15 cellular contexts compared by ENCODE assay signal in genomic region chr4:39435875-39436563, GRCh38. TPM values are rescaled to one million over a fixed set of nuclear protein-coding genes. Genes with fewer than 3 reads are reported as not detected.
DNase-seq lines count a peak whose midpoint lies in the region; ATAC-seq, FAIRE-seq and TF ChIP-seq lines count a peak whose summit lies in the region.
"Had no signal": no experiment of that assay in that cellular context is flagged by ENCODE, and none has a peak within 500 bp of the region (broad histone marks: within the 10 kb centered on the region; RNA-seq: fewer than 3 reads in every experiment).

No MANE protein-coding gene starts in this region.

- H3K79me2 ChIP-seq in GM12878 (ENCODE audit: control insufficient read depth, insufficient read depth, low read length) = no peaks in the 10 kb centered on the region

- POLR2A ChIA-PET in IMR-90 (lab: Charles Lee; ENCODE audit: unreplicated experiment) = no interaction called here
- POLR2A ChIA-PET in GM12878 (lab: Charles Lee) = no interaction called here

- H2AK5ac ChIP-seq in IMR-90 (ENCODE audit: low read depth, low read length) = no peak overlapping the region

- H3K4me1 ChIP-seq in IMR-90 (ENCODE audit: control insufficient read depth, insufficient read depth, low read length) = peaks cover 2% of the 10 kb centered on the region; the same call in 1 of the 2 replicates
- no peaks in the 10 kb centered on the region for H3K4me1 ChIP-seq in GM12878 (ENCODE audit: control insufficient read depth, insufficient read depth, low read length)
- H3K4me1 ChIP-seq in liver (ENCODE audit: control insufficient read depth in 4 of 4, insufficient read depth in 4 of 4, low read length in 3 of 4) = peaks cover 2 to 41% (median 19%) of the 10 kb centered on the region in 4 donors
- H3K4me1 ChIP-seq: BLaER1 had no signal

- no peak for TF ChIP-seq EP300 in GM12878 (IDR thresholded peaks at IDR 0.05; ENCODE audit: borderline replicate concordance in 1 of 2, control insufficient read depth in 1 of 2, low read depth in 2 of 2, low read length in 2 of 2)

- H3K36me3 Mint-ChIP-seq in stimulated activated naive B cell treated with anti-CD40 and anti-IgM and Interleukin-4, amounts not matched to agents 10 μg/mL and 1 μg/mL and 100 μg/mL, for 72 hours = no peaks in the 10 kb centered on the region

- H3K4me2 ChIP-seq in IMR-90 (ENCODE audit: low read depth, low read length) (no peak overlapping the region), GM12878 (ENCODE audit: control insufficient read depth, insufficient read depth) (no peak overlapping the region)
- H3K4me2 ChIP-seq: BLaER1 had no signal

- SMC1A ChIA-PET in GM12878 (lab: Charles Lee; ENCODE audit: uncharacterized antibody, unreplicated experiment) = interaction anchor here (1.3 kb wide), 1 partner anchor 533 kb away, joined by 4 read pairs; no protein-coding TSS in a partner anchor

- in situ Hi-C loops in IMR-90 (cut with MboI; ENCODE audit: low sequenced_read_pairs) (no loop called here), GM12878 (cut with MboI) (loop anchor here (25.0 kb wide), 1 partner anchor 524 kb away; no protein-coding TSS in a partner anchor)

- CTCF ChIA-PET in IMR-90 (lab: Yijun Ruan, JAX) (interaction anchor here (1.0 kb wide), 2 partner anchors 18 to 342 kb away, joined by 3 to 4 read pairs; no protein-coding TSS in a partner anchor), GM12878 (lab: Yijun Ruan, JAX) (interaction anchor here (0.6 to 2.3 kb wide), 3 partner anchors 9 to 534 kb away, joined by 3 to 10 read pairs (median 7); no protein-coding TSS in a partner anchor)

- H3K27me3 ChIP-seq in IMR-90 (ENCODE audit: control insufficient read depth, insufficient read depth, low read length) = peaks cover 15% of the 10 kb centered on the region
- H3K27me3 ChIP-seq in GM12878 (replicated peaks in 1 of 2; ENCODE audit: control insufficient read depth in 2 of 2, insufficient read depth in 2 of 2, low read length in 1 of 2) = no peaks in the 10 kb centered on the region
- no peaks in the 10 kb centered on the region for H3K27me3 ChIP-seq in liver (ENCODE audit: control insufficient read depth in 4 of 4, insufficient read depth in 4 of 4, low read length in 3 of 4)
- H3K27me3 ChIP-seq: BLaER1 had no signal

- no peaks in the 10 kb centered on the region for H3K4me1 Mint-ChIP-seq in stimulated activated naive B cell treated with anti-CD40 and anti-IgM and Interleukin-4, amounts not matched to agents 10 μg/mL and 1 μg/mL and 100 μg/mL, for 72 hours

- DNase-seq in IMR-90 (no peak), GM12878 (ENCODE audit: low read depth, low spot score) (no peak)
- no peak for DNase-seq in stimulated activated naive B cell treated with anti-CD40 and anti-IgM and Interleukin-4, amounts not matched to agents 10 μg/mL and 1 μg/mL and 100 μg/mL, for 72 hours
- DNase-seq: activated CD4-positive, alpha-beta T cell treated with anti-CD3 and anti-CD28 coated beads, Interleukin-2, amount 50 U/mL, for 1 hour; KG1; stimulated activated CD4-positive, alpha-beta T cell treated with anti-CD3 and anti-CD28 coated beads, Interleukin-4, amount 100 ng/mL, for 4 hours; stimulated activated naive CD8-positive, alpha-beta T cell treated with anti-CD3 and anti-CD28 coated beads, Interleukin-15, Interleukin-2, amounts not matched to agents 100 U/mL and 50 U/mL, for 24 hours had no signal

- no peaks in the 10 kb centered on the region for H3K79me1 ChIP-seq in IMR-90 (ENCODE audit: low read depth in 1 of 2, low read length in 2 of 2)

- H2BK15ac ChIP-seq in IMR-90 (ENCODE audit: low read depth, low read length) = no peak overlapping the region

- H3K18ac ChIP-seq in IMR-90 (ENCODE audit: low read depth, low read length) = no peak overlapping the region

- H3K27ac Mint-ChIP-seq in stimulated activated naive B cell treated with anti-CD40 and anti-IgM and Interleukin-4, amounts not matched to agents 10 μg/mL and 1 μg/mL and 100 μg/mL, for 72 hours = no peak overlapping the region
- H3K27ac Mint-ChIP-seq: activated T-helper 2 cell treated with anti-CD3 and anti-CD28 coated beads, Interferon-gamma antibody, Interleukin-2, Interleukin-4, amounts not matched to agents 10 μg/mL and 5 μg/mL and 100 μg/mL, durations not matched to agents 14 hours and 24 hours and 36 hours had no signal

- H3K23ac ChIP-seq in IMR-90 (ENCODE audit: low read depth, low read length) = no peak overlapping the region

- H2BK5ac ChIP-seq in IMR-90 (ENCODE audit: low read depth, low read length, poor library complexity, severe bottlenecking) = no peak overlapping the region

- peak; percentile 13 for FAIRE-seq in GM12878 (lab: Jason Lieb, UNC)

- RAD21 ChIA-PET in GM12878 (lab: Charles Lee; ENCODE audit: unreplicated experiment) = no interaction called here

- H3K4me3 Mint-ChIP-seq in stimulated activated naive B cell treated with anti-CD40 and anti-IgM and Interleukin-4, amounts not matched to agents 10 μg/mL and 1 μg/mL and 100 μg/mL, for 72 hours = no peak overlapping the region

- no peak overlapping the region for H3K56ac ChIP-seq in IMR-90 (ENCODE audit: extremely low read depth, insufficient read depth, low read length)

- H3K36me3 ChIP-seq in IMR-90 (ENCODE audit: control insufficient read depth, insufficient read depth, low read length) = no peaks in the 10 kb centered on the region
- no peaks in the 10 kb centered on the region for H3K36me3 ChIP-seq in GM12878 (ENCODE audit: control insufficient read depth in 2 of 2, insufficient read depth in 2 of 2, low read length in 1 of 2)
- peaks cover 0 to 5% (median 2%) of the 10 kb centered on the region in 4 donors for H3K36me3 ChIP-seq in liver (ENCODE audit: control insufficient read depth in 4 of 4, insufficient read depth in 3 of 4, low read depth in 1 of 4, low read length in 3 of 4)
- H3K36me3 ChIP-seq: BLaER1 had no signal

- H3K14ac ChIP-seq in IMR-90 (replicated peaks; ENCODE audit: low read depth, low read length) = no peak overlapping the region

- H4K5ac ChIP-seq in IMR-90 (ENCODE audit: low read depth, low read length) = no peak overlapping the region

- no peaks in the 10 kb centered on the region for H3K27me3 Mint-ChIP-seq in stimulated activated naive B cell treated with anti-CD40 and anti-IgM and Interleukin-4, amounts not matched to agents 10 μg/mL and 1 μg/mL and 100 μg/mL, for 72 hours

- no peak overlapping the region for H4K91ac ChIP-seq in IMR-90 (ENCODE audit: insufficient read depth, low read depth, low read length)

- TF ChIP-seq CTCF in C4-2B (conservative IDR thresholded peaks at IDR 0.05) (peak; percentile 37), IMR-90 (conservative IDR thresholded peaks at IDR 0.05; ENCODE audit: low read depth, low read length) (0 out of 2 replicates have a peak, but pooled peaks have one; percentile 5), GM12878 (IDR thresholded peaks at IDR 0.05 in 2 of 3, conservative IDR thresholded peaks at IDR 0.05 in 1 of 3; ENCODE audit: control insufficient read depth in 2 of 3, extremely low read depth in 1 of 3, insufficient read depth in 1 of 3, low read depth in 3 of 3, low read length in 3 of 3) (peak; percentile 10 to 26 (median 21); a peak in 3 of 6 replicates), liver (IDR thresholded peaks at IDR 0.05; ENCODE audit: low read depth, low read length, missing input control) (peak; percentile 15)

- dilution Hi-C loops in IMR-90 (cut with HindIII; ENCODE audit: low sequenced_read_pairs, unreplicated experiment) = no loop called here

- TF ChIP-seq POLR2A in IMR-90 (IDR thresholded peaks at IDR 0.05; ENCODE audit: low read depth, low read length) (no peak), GM12878 (IDR thresholded peaks at IDR 0.05; ENCODE audit: low read depth, low read length) (no peak)

- BruUV-seq in IMR-90 (replicated peaks; lab: Mats Ljungman, UMichigan) (no TSS peak), GM12878 (replicated peaks; lab: Mats Ljungman, UMichigan) (no TSS peak)

- no peaks in the 10 kb centered on the region for H3K9me3 Mint-ChIP-seq in stimulated activated naive B cell treated with anti-CD40 and anti-IgM and Interleukin-4, amounts not matched to agents 10 μg/mL and 1 μg/mL and 100 μg/mL, for 72 hours
- H3K9me3 Mint-ChIP-seq: activated T-helper 2 cell treated with anti-CD3 and anti-CD28 coated beads, Interferon-gamma antibody, Interleukin-2, Interleukin-4, amounts not matched to agents 10 μg/mL and 5 μg/mL and 100 μg/mL, durations not matched to agents 14 hours and 24 hours and 36 hours had no signal

- ATAC-seq in IMR-90 (ENCODE audit: low read depth) (peak; percentile 32; the same call in 1 of the 2 replicates), GM12878 (no peak), HG03520 (IDR thresholded peaks at IDR 0.05; ENCODE audit: unreplicated experiment) (no peak), GM21786 (IDR thresholded peaks at IDR 0.05; ENCODE audit: unreplicated experiment) (no peak), GM21529 (IDR thresholded peaks at IDR 0.05; ENCODE audit: unreplicated experiment) (no peak)
- ATAC-seq in stimulated activated naive B cell treated with anti-CD40 and anti-IgM and Interleukin-4, amounts not matched to agents 10 μg/mL and 1 μg/mL and 100 μg/mL, for 72 hours (replicated peaks) = no peak
- ATAC-seq: stimulated activated naive CD8-positive, alpha-beta T cell treated with anti-CD3 and anti-CD28 coated beads, Interleukin-15, Interleukin-2, amounts not matched to agents 100 U/mL and 50 U/mL, for 24 hours had no signal

- H2BK20ac ChIP-seq in IMR-90 (ENCODE audit: low read depth, low read length) = no peak overlapping the region

- no peaks in the 10 kb centered on the region for H3K9me3 ChIP-seq in IMR-90 (ENCODE audit: control insufficient read depth, insufficient read depth, low read length)
- H3K9me3 ChIP-seq in GM12878 (replicated peaks; ENCODE audit: control insufficient read depth, insufficient read depth, low read length) = no peaks in the 10 kb centered on the region
- H3K9me3 ChIP-seq in liver (ENCODE audit: control insufficient read depth in 4 of 4, low read length in 3 of 4) = no peaks in the 10 kb centered on the region
- H3K9me3 ChIP-seq: BLaER1 had no signal

- no peak overlapping the region for H3K9ac ChIP-seq in IMR-90 (ENCODE audit: low read depth, low read length)
- H3K9ac ChIP-seq in GM12878 (ENCODE audit: control insufficient read depth, insufficient read depth, low read length) = no peak overlapping the region
- H3K9ac ChIP-seq in liver (ENCODE audit: low read depth in 1 of 2, low read length in 2 of 2) = no peak overlapping the region
- H3K9ac ChIP-seq: BLaER1 had no signal

- H4K20me1 ChIP-seq in IMR-90 (ENCODE audit: insufficient read depth, low read length) = no peaks in the 10 kb centered on the region
- H4K20me1 ChIP-seq in GM12878 (ENCODE audit: control insufficient read depth, insufficient read depth) = no peaks in the 10 kb centered on the region
- H4K20me1 ChIP-seq: BLaER1 had no signal

- no peak overlapping the region for H3K4me3 ChIP-seq in IMR-90 (ENCODE audit: insufficient read depth, low read depth, low read length)
- H3K4me3 ChIP-seq in GM12878 = no peak overlapping the region
- peak overlapping the region in 1 of 3 donors; percentile 27 for H3K4me3 ChIP-seq in liver (ENCODE audit: low read depth in 1 of 3, low read length in 3 of 3)
- H3K4me3 ChIP-seq: BLaER1 had no signal

- no peak overlapping the region for H2BK120ac ChIP-seq in IMR-90 (ENCODE audit: low read depth, low read length)

- no peak overlapping the region for H3K4ac ChIP-seq in IMR-90 (ENCODE audit: low read depth, low read length)

- intact Hi-C loops in IMR-90 (cut with micrococcal nuclease) = no loop called here
- intact Hi-C loops in GM12878 (cut with micrococcal nuclease; ENCODE audit: unreplicated experiment) = loop anchor here (10.0 kb wide), 1 partner anchor 301 kb away; no protein-coding TSS in a partner anchor

- H4K8ac ChIP-seq in IMR-90 (ENCODE audit: low read depth in 2 of 2, low read length in 2 of 2) = no peak overlapping the region

- H3K9me1 ChIP-seq in IMR-90 (ENCODE audit: insufficient read depth, low read length) = no peaks in the 10 kb centered on the region

- no peak overlapping the region for H2AK9ac ChIP-seq in IMR-90 (replicated peaks; ENCODE audit: low read depth, low read length, poor library complexity)

- H3K27ac ChIP-seq in C4-2B (no peak overlapping the region), IMR-90 (ENCODE audit: insufficient read depth, low read length) (no peak overlapping the region), GM12878 (ENCODE audit: control insufficient read depth, insufficient read depth) (no peak overlapping the region), liver (ENCODE audit: low read depth in 1 of 2, low read length in 2 of 2) (no peak overlapping the region)
- H3K27ac ChIP-seq: BLaER1 had no signal

- H2AFZ ChIP-seq in IMR-90 (replicated peaks; ENCODE audit: low read length, poor library complexity) (no peak overlapping the region), GM12878 (ENCODE audit: control insufficient read depth, low read depth, low read length) (no peak overlapping the region)

- TF ChIP-seq RAD21 in IMR-90 (IDR thresholded peaks at IDR 0.05; ENCODE audit: low read length) (no peak), GM12878 (IDR thresholded peaks at IDR 0.05; ENCODE audit: insufficient read depth, low read depth, low read length) (peak; percentile 40), liver (IDR thresholded peaks at IDR 0.05) (peak; percentile 69 to 71)

- no CpG with 5 or more reads among the region's 7 CpGs for WGBS in IMR-90 (ENCODE audit: extremely low coverage in 2 of 2, insufficient read length in 1 of 2), 2 experiments
- WGBS in GM12878 (ENCODE audit: insufficient coverage, insufficient replicate concordance, low lambda C conversion rate, missing lambda C conversion rate) = 38% methylated on average over 7 of the region's 7 CpGs
- 54% methylated on average over 7 of the region's 7 CpGs for WGBS in liver

RNA-seq across cellular contexts. Expression of gene RPL9, which starts 22.7 kb away (rescaled TPM):
- total RNA-seq in IMR-90 (2012; rRNA removed) (1,905 and 3,011 TPM in 2 replicates), GM12878 (2014; rRNA removed) (2,792 and 4,340 TPM in 2 replicates), GM12878 (2014; rRNA removed; fragmentation: Illumina TruSeq; extraction: Trizol) (3,546 and 3,577 TPM in 2 replicates), GM12878 (2021) (1,956 and 2,067 TPM in 2 replicates), liver (1,000 to 10,000 TPM in 1 of 2 donors, 100 to 1,000 TPM in 1; 732 to 1,176 TPM)
- polyA plus RNA-seq in IMR-90 (2012; rRNA removed) (1,087 and 1,627 TPM in 2 replicates), GM12878 (2011; rRNA removed) (1,676 and 2,498 TPM in 2 replicates), GM12878 (2014; fragmentation: Illumina TruSeq; extraction: Trizol) (3,027 and 3,582 TPM in 2 replicates), GM12878 (2014; fragmentation: Nextera tagmentation; extraction: Ambion mirVana) (1,000 to 10,000 TPM; 3,033 to 4,444 TPM), GM12878 (2014; rRNA removed) (4,252 and 4,767 TPM in 2 replicates), GM12878 (2016; fragmentation: Nextera tagmentation; extraction: Ambion mirVana) (1,000 to 10,000 TPM; 1,006 to 1,061 TPM), liver (100 to 1,000 TPM; 427 to 499 TPM)
- 556 and 768 TPM in 2 replicates for polyA plus RNA-seq in IMR-90 (2012; cell fraction: cytosol; rRNA removed)
- polyA plus RNA-seq in IMR-90 (2012; cell fraction: nucleus; rRNA removed; ENCODE audit: low replicate concordance) = 108 and 738 TPM in 2 replicates
- 386 and 397 TPM in 2 replicates for total RNA-seq in GM12878 (2013; cell fraction: nucleolus; rRNA removed)
- polyA plus RNA-seq in GM12878 (2011; ENCODE audit: low read depth) = 4,575 TPM
- polyA plus RNA-seq in GM12878 (2011; cell fraction: cytosol; rRNA removed) = 752 and 1,248 TPM in 2 replicates
- polyA plus RNA-seq in GM12878 (2011; cell fraction: nucleus; rRNA removed) = 524 and 814 TPM in 2 replicates
- polyA plus RNA-seq in GM12878 (2012) = 3,462 and 4,819 TPM in 2 replicates
- polyA minus RNA-seq in GM12878 (2011; rRNA and poly(A)+ RNA removed) = 143 and 203 TPM in 2 replicates
- polyA minus RNA-seq in GM12878 (2011; cell fraction: cytosol; rRNA and poly(A)+ RNA removed) = 311 and 316 TPM in 2 replicates
- 207 and 297 TPM in 2 replicates for polyA minus RNA-seq in GM12878 (2011; cell fraction: nucleus; rRNA and poly(A)+ RNA removed)

RNA-seq across cellular contexts. Expression of gene LIAS, which starts 22.8 kb away (rescaled TPM):
- total RNA-seq in IMR-90 (2012; rRNA removed) = 3.2 and 6.7 TPM in 2 replicates
- polyA plus RNA-seq in IMR-90 (2012; rRNA removed) = 7.0 and 7.8 TPM in 2 replicates
- 1.1 and 1.9 TPM in 2 replicates for polyA plus RNA-seq in IMR-90 (2012; cell fraction: cytosol; rRNA removed)
- polyA plus RNA-seq in IMR-90 (2012; cell fraction: nucleus; rRNA removed; ENCODE audit: low replicate concordance) = 1.0 and 6.5 TPM in 2 replicates
- 53.7 and 59.9 TPM in 2 replicates for total RNA-seq in GM12878 (2013; cell fraction: nucleolus; rRNA removed)
- total RNA-seq in GM12878 (2014; rRNA removed) = 19.0 and 21.8 TPM in 2 replicates
- 28.3 and 28.6 TPM in 2 replicates for total RNA-seq in GM12878 (2014; rRNA removed; fragmentation: Illumina TruSeq; extraction: Trizol)
- 14.1 and 17.9 TPM in 2 replicates for total RNA-seq in GM12878 (2021)
- 11.2 TPM for polyA plus RNA-seq in GM12878 (2011; ENCODE audit: low read depth)
- 27.2 and 38.4 TPM in 2 replicates for polyA plus RNA-seq in GM12878 (2011; rRNA removed)
- 13.5 and 13.7 TPM in 2 replicates for polyA plus RNA-seq in GM12878 (2011; cell fraction: cytosol; rRNA removed)
- polyA plus RNA-seq in GM12878 (2011; cell fraction: nucleus; rRNA removed) = 12.8 and 16.0 TPM in 2 replicates
- 11.6 and 16.6 TPM in 2 replicates for polyA plus RNA-seq in GM12878 (2012)
- 32.3 and 40.4 TPM in 2 replicates for polyA plus RNA-seq in GM12878 (2014; fragmentation: Illumina TruSeq; extraction: Trizol)
- 10 to 100 TPM; 19.9 to 22.1 TPM for polyA plus RNA-seq in GM12878 (2014; fragmentation: Nextera tagmentation; extraction: Ambion mirVana)
- polyA plus RNA-seq in GM12878 (2014; rRNA removed) = 20.8 and 25.7 TPM in 2 replicates
- 10 to 100 TPM; 27.9 to 30.6 TPM for polyA plus RNA-seq in GM12878 (2016; fragmentation: Nextera tagmentation; extraction: Ambion mirVana)
- polyA minus RNA-seq in GM12878 (2011; rRNA and poly(A)+ RNA removed) = 11.4 and 13.2 TPM in 2 replicates
- polyA minus RNA-seq in GM12878 (2011; cell fraction: cytosol; rRNA and poly(A)+ RNA removed) = 4.7 and 4.9 TPM in 2 replicates
- 9.6 and 15.3 TPM in 2 replicates for polyA minus RNA-seq in GM12878 (2011; cell fraction: nucleus; rRNA and poly(A)+ RNA removed)
- total RNA-seq in liver = 1 to 10 TPM; 7.1 to 9.7 TPM
- polyA plus RNA-seq in liver = 1 to 10 TPM; 9.4 to 9.7 TPM

RNA-seq across cellular contexts. Expression of gene KLB, which starts 29.3 kb away (rescaled TPM):
- not detected in 2 replicates for total RNA-seq in IMR-90 (2012; rRNA removed)
- not detected in 2 replicates for polyA plus RNA-seq in IMR-90 (2012; rRNA removed)
- polyA plus RNA-seq in IMR-90 (2012; cell fraction: cytosol; rRNA removed) = not detected in 2 replicates
- polyA plus RNA-seq in IMR-90 (2012; cell fraction: nucleus; rRNA removed; ENCODE audit: low replicate concordance) = not detected in 2 replicates
- not detected in 2 replicates for total RNA-seq in GM12878 (2013; cell fraction: nucleolus; rRNA removed)
- total RNA-seq in GM12878 (2014; rRNA removed) = under 0.01 and 0.05 TPM in 2 replicates
- 0.04 and 0.05 TPM in 2 replicates for total RNA-seq in GM12878 (2014; rRNA removed; fragmentation: Illumina TruSeq; extraction: Trizol)
- 0.08 and 0.11 TPM in 2 replicates for total RNA-seq in GM12878 (2021)
- polyA plus RNA-seq in GM12878 (2011; ENCODE audit: low read depth) = 0.04 TPM
- polyA plus RNA-seq in GM12878 (2011; rRNA removed) = 0.01 TPM in 1 of 2 replicates, not detected in the other
- polyA plus RNA-seq in GM12878 (2011; cell fraction: cytosol; rRNA removed) = not detected in 2 replicates
- polyA plus RNA-seq in GM12878 (2011; cell fraction: nucleus; rRNA removed) = not detected in 2 replicates
- 0.09 and 0.11 TPM in 2 replicates for polyA plus RNA-seq in GM12878 (2012)
- polyA plus RNA-seq in GM12878 (2014; fragmentation: Illumina TruSeq; extraction: Trizol) = 0.01 and 0.05 TPM in 2 replicates
- under 1 TPM; 0.08 to 0.13 TPM for polyA plus RNA-seq in GM12878 (2014; fragmentation: Nextera tagmentation; extraction: Ambion mirVana)
- polyA plus RNA-seq in GM12878 (2014; rRNA removed) = 0.01 and 0.04 TPM in 2 replicates
- polyA plus RNA-seq in GM12878 (2016; fragmentation: Nextera tagmentation; extraction: Ambion mirVana) = under 1 TPM; 0.03 to 0.09 TPM
- polyA minus RNA-seq in GM12878 (2011; rRNA and poly(A)+ RNA removed) = not detected in 2 replicates
- not detected in 2 replicates for polyA minus RNA-seq in GM12878 (2011; cell fraction: cytosol; rRNA and poly(A)+ RNA removed)
- polyA minus RNA-seq in GM12878 (2011; cell fraction: nucleus; rRNA and poly(A)+ RNA removed) = 0.12 TPM in 1 of 2 replicates, not detected in the other
- 10 to 100 TPM; 28.0 to 31.0 TPM for total RNA-seq in liver
- 10 to 100 TPM; 13.5 to 17.5 TPM for polyA plus RNA-seq in liver
- total RNA-seq: activated T-helper 2 cell treated with anti-CD3 and anti-CD28 coated beads, Interferon-gamma antibody, Interleukin-2, Interleukin-4, amounts not matched to agents 10 μg/mL and 5 μg/mL and 100 μg/mL, durations not matched to agents 14 hours and 24 hours and 36 hours; T-helper 1 cell treated with Interleukin-12 subunit alpha and Interleukin-12 subunit beta and Interleukin-4 antibody, amounts not matched to agents 30 ng/mL and 1 ng/mL, for 36 hours had no signal

Comparison
In these comparisons a context has a peak if more than half of its experiments do, and no peak if none do; other contexts are left out.
1. RNA of gene KLB, which starts 29.3 kb away (total RNA-seq): 28.0 to 31.0 TPM in liver; under 0.01 to 0.11 TPM in GM12878 and not detected in IMR-90; every median in the first group is over 10 times any median in the second.
2. Peak in every context shown above with its lines, with median percentiles within 50 percentile points of each other: CTCF ChIP-seq.